Comparison of ENCODE assay signal across 21 cellular contexts in genomic region chr2:83531211-83531610, GRCh38.
DNase-seq lines count a peak whose midpoint lies in the region; ATAC-seq lines count a peak whose summit lies in the region.
"Had no signal": no experiment of that assay in that cellular context is flagged by ENCODE, and none has a peak within 500 bp of the region (broad histone marks: within the 10 kb centered on the region; RNA-seq: fewer than 3 reads in every experiment).

No MANE protein-coding gene starts in this region.

- DNase-seq in DMS153 treated with DMSO at 0.1 percent for 48 hours (lab: John Stamatoyannopoulos, UW; ENCODE audit: unreplicated experiment) = peak; percentile 92
- DNase-seq in NCI-H187 (lab: John Stamatoyannopoulos, UW) = peak; percentile 70 to 85
- DNase-seq in NCI-H748 (lab: John Stamatoyannopoulos, UW; ENCODE audit: unreplicated experiment) = peak; percentile 79
- peak; percentile 2 for DNase-seq in medulla oblongata (ENCODE audit: extremely low spot score)
- DNase-seq in middle frontal gyrus (ENCODE audit: extremely low spot score, low spot score) = no peak
- DNase-seq in CD1c-positive myeloid dendritic cell (ENCODE audit: extremely low spot score) = no peak
- DNase-seq in SW 1271 (lab: John Stamatoyannopoulos, UW) = no peak
- DNase-seq: activated CD8-positive, alpha-beta T cell treated with anti-CD3 and anti-CD28 coated beads for 36 hours; activated naive CD4-positive, alpha-beta T cell; activated T-cell treated with anti-CD3 and anti-CD28 coated beads, Interleukin-2, amount 50 U/mL, for 1 hour; DND-41; H7; lower lobe of right lung; NCI-H1436; NCI-H226; ovary; testis had no signal

- ATAC-seq in HG03342 (IDR thresholded peaks at IDR 0.05; ENCODE audit: unreplicated experiment) = no peak
- ATAC-seq: activated CD4-positive, CD25-positive, alpha-beta regulatory T cell treated with anti-CD3 and anti-CD28 coated beads, Interleukin-2, amount 50 U/mL, for 24 hours; activated CD8-positive, alpha-beta T cell treated with anti-CD3 and anti-CD28 coated beads for 36 hours; lower lobe of right lung; sciatic nerve; stimulated activated effector memory CD8-positive, alpha-beta T cell treated with anti-CD3 and anti-CD28 coated beads, Interleukin-12 subunit alpha, Interleukin-12 subunit beta, amount 100 ng/mL, for 72 hours had no signal

Comparison
In these comparisons a context has a peak if more than half of its experiments do, and no peak if none do; other contexts are left out.
1. DNase-seq: peak in DMS153 treated with DMSO at 0.1 percent for 48 hours (single experiment), NCI-H187 (2 of 2), NCI-H748 (single experiment) and medulla oblongata (single experiment); none in middle frontal gyrus (single experiment), CD1c-positive myeloid dendritic cell (single experiment) and SW 1271 (0 of 2).